In the genomic region with DNA sequence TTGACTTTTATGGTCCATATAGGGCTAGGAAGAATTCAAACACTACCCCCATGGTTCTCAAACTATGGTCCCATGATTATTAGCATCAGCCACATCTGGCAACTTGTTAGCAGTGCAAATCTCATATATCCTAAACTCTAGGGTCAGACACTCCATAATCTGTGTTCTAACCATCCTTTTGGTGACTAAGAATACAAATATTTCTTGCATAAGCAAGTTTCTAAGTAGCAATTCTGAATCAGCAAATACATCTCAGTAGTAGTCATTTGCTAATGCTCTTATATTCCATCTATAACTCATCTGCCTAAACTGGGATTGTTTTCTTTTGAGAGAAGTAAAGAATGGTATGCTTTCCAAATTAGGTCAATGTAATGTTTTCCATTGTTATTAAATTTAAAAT, we compare ENCODE assay signal across 19 cellular contexts.
A peak's percentile ranks its signal among the peaks of the same experiment; 100 is the strongest.
DNase-seq lines count a peak whose midpoint lies in the region; FAIRE-seq and TF ChIP-seq lines count a peak whose summit lies in the region.
"Had no signal": no experiment of that assay in that cellular context is flagged by ENCODE, and none has a peak within 500 bp of the region (broad histone marks: within the 10 kb centered on the region; RNA-seq: fewer than 3 reads in every experiment).

No MANE protein-coding gene starts in this region.

- H2BK12ac ChIP-seq in H9 (ENCODE audit: insufficient read length, low read depth, low read length) = no peak overlapping the region

- no peaks in the 10 kb centered on the region for H3K9me2 ChIP-seq in neural cell (ENCODE audit: insufficient read depth, low read length)

- no peak overlapping the region for H3K27ac Mint-ChIP-seq in H9
- H3K27ac Mint-ChIP-seq: activated CD4-positive, alpha-beta memory T cell treated with anti-CD3 and anti-CD28 coated beads, Interleukin-2, amount 10 ng/mL, durations not matched to agents 7 days and 5 days; activated T-cell treated with anti-CD3 and anti-CD28 coated beads, Interleukin-2, amount 50 U/mL, for 72 hours had no signal

- H3K27ac ChIP-seq in neural cell (ENCODE audit: low read length) = peak overlapping the region; percentile 93
- no peak overlapping the region for H3K27ac ChIP-seq in H9 (ENCODE audit: insufficient read length, low read depth, low read length)
- H3K27ac ChIP-seq: BLaER1, epithelial cell of prostate, VCaP had no signal

- no peak overlapping the region for H4K8ac ChIP-seq in H9 (replicated peaks; ENCODE audit: insufficient read length, low read depth, low read length)

- no peaks in the 10 kb centered on the region for H3K79me1 ChIP-seq in H9 (ENCODE audit: insufficient read depth, low read depth, low read length, poor library complexity, severe bottlenecking)

- H3K4me3 ChIP-seq in neural cell (ENCODE audit: low read length) = no peak overlapping the region
- H3K4me3 ChIP-seq: BLaER1 had no signal

- FAIRE-seq in RCC 7860 (lab: Jason Lieb, UNC) = peak; percentile 10
- FAIRE-seq in D721Med (lab: Jason Lieb, UNC) = no peak

- no peak overlapping the region for H3K18ac ChIP-seq in H9 (ENCODE audit: insufficient read length, low read depth, low read length)

- H3K23ac ChIP-seq in H9 (ENCODE audit: insufficient read length, low read depth, low read length) = no peak overlapping the region

- no peak overlapping the region for H3K4me3 Mint-ChIP-seq in H9
- H3K4me3 Mint-ChIP-seq: activated CD4-positive, alpha-beta memory T cell treated with anti-CD3 and anti-CD28 coated beads, Interleukin-2, amount 10 ng/mL, durations not matched to agents 7 days and 5 days; activated T-cell treated with anti-CD3 and anti-CD28 coated beads, Interleukin-2, amount 50 U/mL, for 72 hours had no signal

- no peak for TF ChIP-seq CTCF in neural cell (IDR thresholded peaks at IDR 0.05; ENCODE audit: poor library complexity, severe bottlenecking)
- TF ChIP-seq CTCF in D721Med (IDR thresholded peaks at IDR 0.05; ENCODE audit: insufficient read depth, missing control alignments) = no peak
- no peak for TF ChIP-seq CTCF in H9 (conservative IDR thresholded peaks at IDR 0.05)

- no peak for TF ChIP-seq EP300 in neural cell (conservative IDR thresholded peaks at IDR 0.05; ENCODE audit: poor library complexity, severe bottlenecking)

- H3K4me1 Mint-ChIP-seq in H9 = no peaks in the 10 kb centered on the region
- H3K4me1 Mint-ChIP-seq: activated CD4-positive, alpha-beta memory T cell treated with anti-CD3 and anti-CD28 coated beads, Interleukin-2, amount 10 ng/mL, durations not matched to agents 7 days and 5 days had no signal

- no peak for TF ChIP-seq RAD21 in neural cell (conservative IDR thresholded peaks at IDR 0.05)

- no peak overlapping the region for H3T11ph ChIP-seq in H9 (ENCODE audit: low read length)

- H3K4me2 ChIP-seq in neural cell (ENCODE audit: low read length) (no peak overlapping the region), H9 (ENCODE audit: insufficient read depth, insufficient read length, low read length) (no peak overlapping the region)
- H3K4me2 ChIP-seq: BLaER1 had no signal

- H3K27me3 Mint-ChIP-seq in H9 (ENCODE audit: low read depth) = no peaks in the 10 kb centered on the region; the same call in 1 of the 2 replicates
- H3K27me3 Mint-ChIP-seq: activated CD4-positive, alpha-beta memory T cell treated with anti-CD3 and anti-CD28 coated beads, Interleukin-2, amount 10 ng/mL, durations not matched to agents 7 days and 5 days had no signal

- H2AFZ ChIP-seq in neural cell (ENCODE audit: low read depth, low read length) = no peak overlapping the region
- no peak overlapping the region for H2AFZ ChIP-seq in H9 (ENCODE audit: low read length)

- no peaks in the 10 kb centered on the region for H3K27me3 ChIP-seq in neural cell (ENCODE audit: insufficient read depth, low read depth, low read length)
- H3K27me3 ChIP-seq in H9 (ENCODE audit: insufficient read depth, low read length) = no peaks in the 10 kb centered on the region
- H3K27me3 ChIP-seq: BLaER1 had no signal

- H2BK120ac ChIP-seq in H9 (ENCODE audit: low read depth, low read length, poor library complexity, severe bottlenecking) = no peak overlapping the region

- no peak overlapping the region for H2BK15ac ChIP-seq in H9 (ENCODE audit: low read depth, low read length)

- H3K36me3 Mint-ChIP-seq in H9 (ENCODE audit: insufficient read depth in 1 of 3, low read depth in 3 of 3) = no peaks in the 10 kb centered on the region; a peak in 1 of 7 replicates

- no peak overlapping the region for H4K5ac ChIP-seq in H9 (ENCODE audit: insufficient read length, low read depth, low read length)

- H3K9ac ChIP-seq in neural cell (ENCODE audit: low read length) = no peak overlapping the region
- no peak overlapping the region for H3K9ac ChIP-seq in H9 (ENCODE audit: extremely low read depth, insufficient read length, low read length)
- H3K9ac ChIP-seq: BLaER1 had no signal

- peak; percentile 87 for DNase-seq in EH (ENCODE audit: low read depth)
- DNase-seq in RCC 7860 (ENCODE audit: low spot score) = peak; percentile 52
- DNase-seq in dedifferentiated amniotic fluid mesenchymal stem cell (ENCODE audit: extremely low spot score) = peak; percentile 19
- DNase-seq in activated naive CD4-positive, alpha-beta T cell treated with anti-CD3 and anti-CD28 coated beads, Interleukin-2, amount 50 U/mL, for 16 hours = no peak
- no peak for DNase-seq in D721Med (ENCODE audit: insufficient read length, low spot score)
- DNase-seq in H9 = no peak
- DNase-seq in NCI-H748 treated with DMSO at 0.1 percent for 48 hours (lab: John Stamatoyannopoulos, UW) = no peak
- DNase-seq: activated CD4-positive, alpha-beta memory T cell treated with anti-CD3 and anti-CD28 coated beads, Interleukin-2, amount 10 ng/mL, durations not matched to agents 7 days and 5 days; activated T-cell treated with anti-CD3 and anti-CD28 coated beads, Interleukin-2, amount 50 U/mL, for 72 hours; hypothalamus; KG1; NCI-H1105 treated with DMSO at 0.1 percent for 48 hours; nucleus accumbens; RPMI8226; stimulated activated CD4-positive, alpha-beta T cell treated with anti-CD3 and anti-CD28 coated beads, Interleukin-2, amount 100 ng/mL, for 24 hours had no signal

- no peak overlapping the region for H3K14ac ChIP-seq in H9 (ENCODE audit: insufficient read depth, low read length)

- peaks cover 23% of the 10 kb centered on the region for H3F3A ChIP-seq in neural cell (ENCODE audit: insufficient read depth, low read length, poor library complexity, severe bottlenecking)

- no peaks in the 10 kb centered on the region for H3K9me3 ChIP-seq in neural cell (ENCODE audit: low read length)
- H3K9me3 ChIP-seq in H9 (ENCODE audit: control insufficient read depth, low read depth, low read length) = no peaks in the 10 kb centered on the region
- H3K9me3 ChIP-seq: BLaER1 had no signal

- H3K56ac ChIP-seq in H9 (ENCODE audit: insufficient read length, low read depth, low read length) = no peak overlapping the region

- H2AK5ac ChIP-seq in H9 (ENCODE audit: insufficient read length, low read length) = no peak overlapping the region

- H4K20me1 ChIP-seq in neural cell (ENCODE audit: insufficient read depth) = no peaks in the 10 kb centered on the region
- H4K20me1 ChIP-seq in H9 (ENCODE audit: control insufficient read depth, insufficient read depth, insufficient read length) = no peaks in the 10 kb centered on the region
- H4K20me1 ChIP-seq: BLaER1 had no signal

- H3K23me2 ChIP-seq in H9 (ENCODE audit: insufficient read length, low read depth, low read length, poor library complexity, severe bottlenecking) = no peaks in the 10 kb centered on the region

- no peaks in the 10 kb centered on the region for H3K79me2 ChIP-seq in neural cell (replicated peaks; ENCODE audit: insufficient read depth, low read length)
- H3K79me2 ChIP-seq in H9 (ENCODE audit: insufficient read depth, low read length) = no peaks in the 10 kb centered on the region

- H3K4ac ChIP-seq in H9 (ENCODE audit: low read depth, low read length) = no peak overlapping the region

- no peaks in the 10 kb centered on the region for H3K36me3 ChIP-seq in neural cell (ENCODE audit: insufficient read depth, low read length)
- H3K36me3 ChIP-seq: BLaER1 had no signal

- H3K9me3 Mint-ChIP-seq in H9 = no peaks in the 10 kb centered on the region
- H3K9me3 Mint-ChIP-seq: activated CD4-positive, alpha-beta memory T cell treated with anti-CD3 and anti-CD28 coated beads, Interleukin-2, amount 10 ng/mL, durations not matched to agents 7 days and 5 days had no signal

- no peaks in the 10 kb centered on the region for H3K4me1 ChIP-seq in H9 (ENCODE audit: insufficient read depth, low read length)
- H3K4me1 ChIP-seq: BLaER1 had no signal

- no peak overlapping the region for H2BK5ac ChIP-seq in H9 (ENCODE audit: insufficient read length, low read length)

- H4K91ac ChIP-seq in H9 (ENCODE audit: insufficient read length, low read depth, low read length) = no peak overlapping the region

- H2BK20ac ChIP-seq in H9 (ENCODE audit: low read depth, low read length, poor library complexity, severe bottlenecking) = no peak overlapping the region

TF ChIP-seq in neural cell, 6 proteins besides CTCF, POLR2A, EP300 and RAD21 (continues in another document):
- no peak for TF ChIP-seq MXI1 (conservative IDR thresholded peaks at IDR 0.05; ENCODE audit: poor library complexity, severe bottlenecking)
- TF ChIP-seq TAF1 (IDR thresholded peaks at IDR 0.05; ENCODE audit: low read depth) = no peak
- TF ChIP-seq, protein P1, sequence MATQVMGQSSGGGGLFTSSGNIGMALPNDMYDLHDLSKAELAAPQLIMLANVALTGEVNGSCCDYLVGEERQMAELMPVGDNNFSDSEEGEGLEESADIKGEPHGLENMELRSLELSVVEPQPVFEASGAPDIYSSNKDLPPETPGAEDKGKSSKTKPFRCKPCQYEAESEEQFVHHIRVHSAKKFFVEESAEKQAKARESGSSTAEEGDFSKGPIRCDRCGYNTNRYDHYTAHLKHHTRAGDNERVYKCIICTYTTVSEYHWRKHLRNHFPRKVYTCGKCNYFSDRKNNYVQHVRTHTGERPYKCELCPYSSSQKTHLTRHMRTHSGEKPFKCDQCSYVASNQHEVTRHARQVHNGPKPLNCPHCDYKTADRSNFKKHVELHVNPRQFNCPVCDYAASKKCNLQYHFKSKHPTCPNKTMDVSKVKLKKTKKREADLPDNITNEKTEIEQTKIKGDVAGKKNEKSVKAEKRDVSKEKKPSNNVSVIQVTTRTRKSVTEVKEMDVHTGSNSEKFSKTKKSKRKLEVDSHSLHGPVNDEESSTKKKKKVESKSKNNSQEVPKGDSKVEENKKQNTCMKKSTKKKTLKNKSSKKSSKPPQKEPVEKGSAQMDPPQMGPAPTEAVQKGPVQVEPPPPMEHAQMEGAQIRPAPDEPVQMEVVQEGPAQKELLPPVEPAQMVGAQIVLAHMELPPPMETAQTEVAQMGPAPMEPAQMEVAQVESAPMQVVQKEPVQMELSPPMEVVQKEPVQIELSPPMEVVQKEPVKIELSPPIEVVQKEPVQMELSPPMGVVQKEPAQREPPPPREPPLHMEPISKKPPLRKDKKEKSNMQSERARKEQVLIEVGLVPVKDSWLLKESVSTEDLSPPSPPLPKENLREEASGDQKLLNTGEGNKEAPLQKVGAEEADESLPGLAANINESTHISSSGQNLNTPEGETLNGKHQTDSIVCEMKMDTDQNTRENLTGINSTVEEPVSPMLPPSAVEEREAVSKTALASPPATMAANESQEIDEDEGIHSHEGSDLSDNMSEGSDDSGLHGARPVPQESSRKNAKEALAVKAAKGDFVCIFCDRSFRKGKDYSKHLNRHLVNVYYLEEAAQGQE (IDR thresholded peaks at IDR 0.05; ENCODE audit: borderline replicate concordance) = no peak
- no peak for TF ChIP-seq EZH2 (IDR thresholded peaks at IDR 0.05; ENCODE audit: borderline replicate concordance, insufficient read depth, low read length, poor library complexity, severe bottlenecking)

Comparison
In these comparisons a context has a peak if more than half of its experiments do, and no peak if none do; other contexts are left out.
1. DNase-seq: peak in EH (single experiment), RCC 7860 (single experiment) and dedifferentiated amniotic fluid mesenchymal stem cell (single experiment); none in activated naive CD4-positive, alpha-beta T cell treated with anti-CD3 and anti-CD28 coated beads, Interleukin-2, amount 50 U/mL, for 16 hours (single experiment), D721Med (single experiment), H9 (single experiment) and NCI-H748 treated with DMSO at 0.1 percent for 48 hours (single experiment).